ENCODE assay signal across 8 cellular contexts in the genomic region with DNA sequence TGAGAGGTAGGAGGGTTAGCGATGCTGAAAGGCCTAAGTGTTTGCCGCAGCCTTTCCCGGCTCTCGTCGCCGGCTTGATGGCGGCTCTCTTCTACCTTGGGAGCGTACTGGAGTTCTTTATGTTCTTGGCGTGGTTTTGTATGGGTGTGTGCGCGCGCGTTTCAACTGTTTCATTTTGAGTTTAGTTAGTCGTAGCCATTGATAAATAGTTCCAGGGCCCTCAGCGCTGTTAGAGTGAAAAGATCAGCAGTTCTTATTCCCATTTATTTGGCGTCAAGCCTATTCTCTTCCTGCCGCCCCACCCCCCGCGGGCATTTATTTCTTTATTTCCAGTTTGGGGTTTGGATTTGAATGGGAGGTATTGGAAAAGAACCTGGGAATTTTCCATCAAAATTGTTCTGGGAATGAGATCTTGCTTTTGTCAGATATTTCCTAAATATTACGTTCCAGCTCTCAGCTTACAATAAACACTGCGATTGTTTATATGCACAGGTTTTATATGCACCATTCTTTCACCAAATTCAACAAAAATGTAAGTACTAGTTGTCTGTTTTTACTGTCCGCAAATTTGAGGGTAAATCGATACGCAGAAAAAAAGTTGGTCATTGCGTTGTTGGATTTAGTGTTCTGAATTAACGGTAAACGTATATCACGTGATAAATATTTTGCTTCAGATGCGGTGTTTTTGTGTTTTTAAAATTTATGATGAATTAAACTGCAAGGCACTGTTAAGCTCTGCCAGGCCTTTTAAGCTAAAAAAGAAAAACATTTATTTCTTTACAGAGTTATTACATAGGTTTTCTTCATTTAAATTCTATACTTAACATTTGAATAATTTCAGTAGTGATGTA. TPM values are rescaled to one million over a fixed set of nuclear protein-coding genes. Genes with fewer than 3 reads are reported as not detected.
DNase-seq lines count a peak whose midpoint lies in the region; ATAC-seq and TF ChIP-seq lines count a peak whose summit lies in the region.

No MANE protein-coding gene starts in this region.

- H3K4me1 ChIP-seq in adrenal gland (replicated peaks in 1 of 2) (peaks cover 19 to 50% of the 10 kb centered on the region in 2 donors), iPS-15b (ENCODE audit: control insufficient read depth, insufficient read depth, low read length) (no peaks in the 10 kb centered on the region), smooth muscle cell (ENCODE audit: low read depth) (peaks cover 12% of the 10 kb centered on the region)

- no peaks in the 10 kb centered on the region for H3K27me3 ChIP-seq in CD4-positive, alpha-beta T cell (ENCODE audit: control insufficient read depth, insufficient read depth, low read length)
- H3K27me3 ChIP-seq in adrenal gland: no peaks in the 10 kb centered on the region
- H3K27me3 ChIP-seq in iPS-15b (ENCODE audit: control insufficient read depth, insufficient read depth, low read length): no peaks in the 10 kb centered on the region
- no peaks in the 10 kb centered on the region for H3K27me3 ChIP-seq in smooth muscle cell (ENCODE audit: low read depth)

- WGBS in adrenal gland, 4 donors: 0 to 1% (median 1%) methylated on average over 21 to 29 of the region's 29 CpGs
- 1% methylated on average over 29 of the region's 29 CpGs for WGBS in smooth muscle cell (ENCODE audit: low lambda C conversion rate)

- H3K9me3 Mint-ChIP-seq in CD4-positive, alpha-beta T cell: no peaks in the 10 kb centered on the region

- peak overlapping the region; percentile 92 for H3K4me2 ChIP-seq in smooth muscle cell

- H3K27ac Mint-ChIP-seq in CD4-positive, alpha-beta T cell: peak overlapping the region; percentile 92

- H4K20me1 ChIP-seq in smooth muscle cell (ENCODE audit: low read depth): peaks cover 53% of the 10 kb centered on the region

- peaks cover 43% of the 10 kb centered on the region for H3K36me3 Mint-ChIP-seq in CD4-positive, alpha-beta T cell (ENCODE audit: low read depth)

- peak overlapping the region; percentile 99 for H3K9ac ChIP-seq in iPS-15b (ENCODE audit: low read depth, low read length)
- H3K9ac ChIP-seq in smooth muscle cell (ENCODE audit: low read depth): peak overlapping the region; percentile 97

- peaks cover 0 to 3% of the 10 kb centered on the region in 2 donors for H3K36me3 ChIP-seq in adrenal gland (replicated peaks in 1 of 2)
- H3K36me3 ChIP-seq in iPS-15b (ENCODE audit: control insufficient read depth, insufficient read depth, low read length): no peaks in the 10 kb centered on the region
- no peaks in the 10 kb centered on the region for H3K36me3 ChIP-seq in smooth muscle cell (ENCODE audit: low read depth)

- ATAC-seq in CD4-positive, alpha-beta T cell (ENCODE audit: poor library complexity): no peak
- no peak for ATAC-seq in GM21390 (IDR thresholded peaks at IDR 0.05; ENCODE audit: unreplicated experiment)

- no peaks in the 10 kb centered on the region for H3K27me3 Mint-ChIP-seq in CD4-positive, alpha-beta T cell

- DNase-seq in CD4-positive, alpha-beta T cell: peak in 6 of 10 experiments; percentile 7 to 38 (median 22)
- DNase-seq in HFF-Myc (ENCODE audit: extremely low read depth, low read depth) (no peak), RKO (ENCODE audit: low spot score) (peak; percentile 47), adrenal gland (peak in 5 of 7 donors; percentile 32 to 76 (median 48)), smooth muscle cell (lab: John Stamatoyannopoulos, UW; ENCODE audit: unreplicated experiment) (no peak), GDM1 (lab: John Stamatoyannopoulos, UW) (no peak)

- H3K79me2 ChIP-seq in smooth muscle cell (ENCODE audit: low read depth): peaks cover 56% of the 10 kb centered on the region

- peak overlapping the region; percentile 83 for H2AFZ ChIP-seq in smooth muscle cell (ENCODE audit: low read depth)

- intact Hi-C loops in CD4-positive, alpha-beta T cell (cut with DNase I, micrococcal nuclease): loop anchor here (2.0 to 5.0 kb wide), 6 partner anchors 131 to 955 kb away; a partner anchor contains a TSS
- intact Hi-C loops in adrenal gland (cut with DNase I): loop anchor here in 1 of 2 donors (10.0 kb wide), 1 partner anchor 465 kb away; no protein-coding TSS in a partner anchor

- POLR2A ChIA-PET in CD4-positive, alpha-beta T cell (lab: Charles Lee): interaction anchor here (0.6 to 3.0 kb wide), 16 partner anchors 7 to 957 kb away, joined by 3 to 49 read pairs (median 5); a partner anchor contains a TSS

- H3K9me3 ChIP-seq in CD4-positive, alpha-beta T cell (ENCODE audit: control insufficient read depth, low read length): no peaks in the 10 kb centered on the region
- H3K9me3 ChIP-seq in adrenal gland (replicated peaks in 1 of 3): no peaks in the 10 kb centered on the region
- H3K9me3 ChIP-seq in iPS-15b (ENCODE audit: control insufficient read depth, insufficient read depth, low read length): no peaks in the 10 kb centered on the region
- H3K9me3 ChIP-seq in smooth muscle cell (replicated peaks; ENCODE audit: low read depth): no peaks in the 10 kb centered on the region

- CTCF ChIA-PET in CD4-positive, alpha-beta T cell (lab: Charles Lee): no interaction called here

- peaks cover 10% of the 10 kb centered on the region for H3F3A ChIP-seq in smooth muscle cell (ENCODE audit: low read depth)

- H3K27ac ChIP-seq in CD4-positive, alpha-beta T cell (ENCODE audit: low read depth, low read length): peak overlapping the region; percentile 96
- peak overlapping the region; percentile 82 to 99 (median 99) for H3K27ac ChIP-seq in adrenal gland
- peak overlapping the region; percentile 96 for H3K27ac ChIP-seq in smooth muscle cell (ENCODE audit: low read depth)

- H3K4me3 Mint-ChIP-seq in CD4-positive, alpha-beta T cell: peak overlapping the region; percentile 92

- H3K4me3 ChIP-seq in HFF-Myc (replicated peaks; ENCODE audit: low read depth, low read length) (peak overlapping the region; percentile 97), adrenal gland (peak overlapping the region; percentile 79 to 99 (median 88)), iPS-15b (ENCODE audit: low read depth, low read length) (peak overlapping the region; percentile 96), smooth muscle cell (peak overlapping the region; percentile 85)

- peak in 1 of 2 donors; percentile 0 for TF ChIP-seq POLR2A in adrenal gland (IDR thresholded peaks at IDR 0.05)

- no peak for TF ChIP-seq CTCF in CD4-positive, alpha-beta T cell (IDR thresholded peaks at IDR 0.05)
- TF ChIP-seq CTCF in HFF-Myc (IDR thresholded peaks at IDR 0.05; ENCODE audit: low read depth, low read length, missing control alignments) (no peak), adrenal gland (IDR thresholded peaks at IDR 0.05) (no peak), smooth muscle cell (IDR thresholded peaks at IDR 0.05; ENCODE audit: borderline replicate concordance, insufficient read depth, poor library complexity, severe bottlenecking) (no peak)

- peaks cover 65% of the 10 kb centered on the region for H3K4me1 Mint-ChIP-seq in CD4-positive, alpha-beta T cell (ENCODE audit: low read depth)

RNA-seq across cellular contexts. Expression of a gene that starts 1.0 kb away (rescaled TPM):
- total RNA-seq in CD4-positive, alpha-beta T cell: 10 to 100 TPM; 62.1 to 67.5 TPM
- total RNA-seq in adrenal gland: 10 to 100 TPM in 6 of 8 donors, 1 to 10 TPM in 2; 7.7 to 33.3 (median 29.2) TPM
- polyA plus RNA-seq in adrenal gland: 10 to 100 TPM; 16.8 to 25.5 (median 23.1) TPM
- total RNA-seq in smooth muscle cell: 45.8 and 74.2 TPM in 2 replicates
- polyA plus RNA-seq in smooth muscle cell: 16.1 and 20.0 TPM in 2 replicates

Comparison
In these comparisons a context has a peak if more than half of its experiments do, and no peak if none do; other contexts are left out.
1. DNase-seq: peak in CD4-positive, alpha-beta T cell (6 of 10), RKO (single experiment) and adrenal gland (5 of 7); none in HFF-Myc (single experiment), smooth muscle cell (single experiment) and GDM1 (single experiment).
2. Peak in every context shown above with its lines, with median percentiles within 50 percentile points of each other: H3K27ac ChIP-seq and H3K4me3 ChIP-seq.